ENCODE assay signal across 8 cellular contexts in genomic region chr19:2084993-2085720, GRCh38. TPM values are rescaled to one million over a fixed set of nuclear protein-coding genes. Genes with fewer than 3 reads are reported as not detected.
A peak's percentile ranks its signal among the peaks of the same experiment; 100 is the strongest.
DNase-seq lines count a peak whose midpoint lies in the region; ATAC-seq, FAIRE-seq and TF ChIP-seq lines count a peak whose summit lies in the region.

No MANE protein-coding gene starts in this region.

- H3K27ac ChIP-seq in endothelial cell of umbilical vein (ENCODE audit: insufficient read depth, low read depth, low read length) = peak overlapping the region; percentile 79
- H3K27ac ChIP-seq in psoas muscle = peak overlapping the region; percentile 2
- H3K27ac ChIP-seq in uterus = no peak overlapping the region

- CTCF ChIA-PET in activated CD8-positive, alpha-beta T cell treated with anti-CD3 and anti-CD28 coated beads, Interleukin-2, amount 10 ng/mL, durations not matched to agents 7 days and 5 days (lab: Charles Lee) = interaction anchor here (1.6 to 2.3 kb wide), 2 partner anchors 9 to 33 kb away, joined by 5 to 22 read pairs; partner anchors contain the start of gene MOB3A
- CTCF ChIA-PET in endothelial cell of umbilical vein (lab: Charles Lee) = interaction anchor here (1.1 to 1.8 kb wide), 2 partner anchors 15 to 231 kb away, joined by 4 to 6 read pairs; no protein-coding TSS in a partner anchor

- H3K4me3 Mint-ChIP-seq in activated CD8-positive, alpha-beta T cell treated with anti-CD3 and anti-CD28 coated beads, Interleukin-2, amount 10 ng/mL, durations not matched to agents 7 days and 5 days = peak overlapping the region; percentile 99

- ATAC-seq in GM19395 (IDR thresholded peaks at IDR 0.05; ENCODE audit: unreplicated experiment) = peak; percentile 42
- peak; percentile 63 for ATAC-seq in activated CD8-positive, alpha-beta T cell treated with anti-CD3 and anti-CD28 coated beads, Interleukin-2, amount 10 ng/mL, durations not matched to agents 7 days and 5 days
- peak in 2 of 4 donors; percentile 9 to 11 for ATAC-seq in psoas muscle
- no peak for ATAC-seq in omental fat pad (ENCODE audit: low FRiP score)

- no peaks in the 10 kb centered on the region for H3K27me3 ChIP-seq in Loucy (ENCODE audit: insufficient read depth, low read length, poor library complexity, severe bottlenecking)
- H3K27me3 ChIP-seq in endothelial cell of umbilical vein (ENCODE audit: control insufficient read depth in 2 of 2, insufficient read depth in 2 of 2, low read length in 2 of 2) = no peaks in the 10 kb centered on the region
- H3K27me3 ChIP-seq in psoas muscle (ENCODE audit: insufficient read depth in 3 of 3, low read length in 2 of 3) = no peaks in the 10 kb centered on the region
- H3K27me3 ChIP-seq in uterus = no peaks in the 10 kb centered on the region

- peaks cover 29% of the 10 kb centered on the region for H4K20me1 ChIP-seq in Loucy (ENCODE audit: insufficient read depth, low read length, poor library complexity, severe bottlenecking)
- no peaks in the 10 kb centered on the region for H4K20me1 ChIP-seq in endothelial cell of umbilical vein (replicated peaks; ENCODE audit: control insufficient read depth, extremely low read depth, insufficient read depth, low read length)

- WGBS in psoas muscle, 3 donors = 76 to 84% (median 77%) methylated on average over 28 of the region's 28 CpGs

- peak overlapping the region; percentile 98 for H3K27ac Mint-ChIP-seq in activated CD8-positive, alpha-beta T cell treated with anti-CD3 and anti-CD28 coated beads, Interleukin-2, amount 10 ng/mL, durations not matched to agents 7 days and 5 days

- intact Hi-C loops in endothelial cell of umbilical vein (cut with micrococcal nuclease) (loop anchor here (1.0 kb wide), 1 partner anchor 11 kb away; the partner anchor contains the start of genes IZUMO4 and MOB3A), psoas muscle (cut with DNase I) (no loop called here), uterus (cut with DNase I; ENCODE audit: low total_unique reads) (no loop called here)

- no peaks in the 10 kb centered on the region for H3K9me2 ChIP-seq in Loucy (replicated peaks; ENCODE audit: low read depth, low read length)

- peaks cover 3% of the 10 kb centered on the region for H3F3A ChIP-seq in Loucy (ENCODE audit: low read depth)

- BruUV-seq in endothelial cell of umbilical vein (replicated peaks; lab: Mats Ljungman, UMichigan) = no TSS peak

- H3K36me3 ChIP-seq in Loucy (ENCODE audit: insufficient read depth, low read length) (peaks cover 7% of the 10 kb centered on the region; the same call in 1 of the 2 replicates), endothelial cell of umbilical vein (ENCODE audit: control insufficient read depth in 2 of 2, extremely low read depth in 1 of 2, insufficient read depth in 2 of 2, low read length in 2 of 2) (peaks cover 0 to 2% of the 10 kb centered on the region in 2 experiments), psoas muscle (ENCODE audit: insufficient read depth in 1 of 2, low read depth in 1 of 2) (peaks cover 0 to 26% of the 10 kb centered on the region in 2 donors), uterus (no peaks in the 10 kb centered on the region)

- H3K4me3 ChIP-seq in Loucy (ENCODE audit: low read length, poor library complexity, severe bottlenecking) = peak overlapping the region; percentile 99
- H3K4me3 ChIP-seq in endothelial cell of umbilical vein (replicated peaks in 1 of 3; ENCODE audit: insufficient read depth in 1 of 3, low read depth in 1 of 3, low read length in 3 of 3) = no peak overlapping the region
- H3K4me3 ChIP-seq in psoas muscle = no peak overlapping the region
- no peak overlapping the region for H3K4me3 ChIP-seq in uterus

- dilution Hi-C loops in endothelial cell of umbilical vein (cut with MboI; ENCODE audit: extremely low pct_ligation_motif_present, low sequenced_read_pairs) = no loop called here

- H3K36me3 Mint-ChIP-seq in activated CD8-positive, alpha-beta T cell treated with anti-CD3 and anti-CD28 coated beads, Interleukin-2, amount 10 ng/mL, durations not matched to agents 7 days and 5 days (ENCODE audit: low read depth) = peaks cover 77% of the 10 kb centered on the region

- peak; percentile 92 for FAIRE-seq in endothelial cell of umbilical vein (lab: Jason Lieb, UNC)

- no peaks in the 10 kb centered on the region for H3K9me1 ChIP-seq in endothelial cell of umbilical vein (replicated peaks; ENCODE audit: control insufficient read depth, extremely low read depth, insufficient read depth, low read length)

- H3K4me1 ChIP-seq in Loucy (ENCODE audit: insufficient read depth, low read length, poor library complexity, severe bottlenecking) = peaks cover 78% of the 10 kb centered on the region
- H3K4me1 ChIP-seq in endothelial cell of umbilical vein (ENCODE audit: control insufficient read depth, extremely low read depth, insufficient read depth, low read length) = peaks cover 26% of the 10 kb centered on the region
- H3K4me1 ChIP-seq in psoas muscle = peaks cover 13% of the 10 kb centered on the region
- H3K4me1 ChIP-seq in uterus = peaks cover 0 to 4% of the 10 kb centered on the region in 2 donors

- no peak overlapping the region for H2AFZ ChIP-seq in Loucy (ENCODE audit: low read length)
- no peak overlapping the region for H2AFZ ChIP-seq in endothelial cell of umbilical vein (ENCODE audit: low read depth, low read length)

- POLR2A ChIA-PET in activated CD8-positive, alpha-beta T cell treated with anti-CD3 and anti-CD28 coated beads, Interleukin-2, amount 10 ng/mL, durations not matched to agents 7 days and 5 days (lab: Charles Lee) = interaction anchor here (0.8 to 6.2 kb wide), 9 partner anchors 9 to 62 kb away, joined by 3 to 93 read pairs (median 4); partner anchors contain the start of genes IZUMO4, MKNK2 and MOB3A
- POLR2A ChIA-PET in endothelial cell of umbilical vein (lab: Charles Lee) = interaction anchor here (0.7 kb wide), 1 partner anchor 28 kb away, joined by 9 read pairs; no protein-coding TSS in a partner anchor

- no peaks in the 10 kb centered on the region for H3K9me3 ChIP-seq in Loucy (ENCODE audit: insufficient read depth, low read depth, low read length)
- no peaks in the 10 kb centered on the region for H3K9me3 ChIP-seq in endothelial cell of umbilical vein (replicated peaks; ENCODE audit: control insufficient read depth, insufficient read depth, low read length)
- no peaks in the 10 kb centered on the region for H3K9me3 ChIP-seq in psoas muscle
- no peaks in the 10 kb centered on the region for H3K9me3 ChIP-seq in uterus

- no peaks in the 10 kb centered on the region for H3K9me3 Mint-ChIP-seq in activated CD8-positive, alpha-beta T cell treated with anti-CD3 and anti-CD28 coated beads, Interleukin-2, amount 10 ng/mL, durations not matched to agents 7 days and 5 days (ENCODE audit: insufficient read depth)

- H3K27me3 Mint-ChIP-seq in activated CD8-positive, alpha-beta T cell treated with anti-CD3 and anti-CD28 coated beads, Interleukin-2, amount 10 ng/mL, durations not matched to agents 7 days and 5 days (ENCODE audit: low read depth) = no peaks in the 10 kb centered on the region

- H3K9ac ChIP-seq in Loucy (ENCODE audit: low read depth, low read length, poor library complexity, severe bottlenecking) (peak overlapping the region; percentile 100), endothelial cell of umbilical vein (replicated peaks; ENCODE audit: extremely low read depth, insufficient read depth, low read length) (no peak overlapping the region)

- H3K79me2 ChIP-seq in Loucy (ENCODE audit: insufficient read depth, low read length) = peaks cover 88% of the 10 kb centered on the region
- H3K79me2 ChIP-seq in endothelial cell of umbilical vein (ENCODE audit: control insufficient read depth, insufficient read depth, low read length) = peaks cover 30% of the 10 kb centered on the region

- peak; percentile 98 for DNase-seq in activated CD8-positive, alpha-beta T cell treated with anti-CD3 and anti-CD28 coated beads, Interleukin-2, amount 10 ng/mL, durations not matched to agents 7 days and 5 days
- DNase-seq in endothelial cell of umbilical vein (ENCODE audit: low read depth, low spot score) = peak; percentile 34
- DNase-seq in psoas muscle = peak; percentile 65 to 78
- no peak for DNase-seq in pons (ENCODE audit: low spot score)
- DNase-seq in uterus = no peak
- DNase-seq in omental fat pad (ENCODE audit: low spot score) = no peak

- peaks cover 62% of the 10 kb centered on the region for H3K4me1 Mint-ChIP-seq in activated CD8-positive, alpha-beta T cell treated with anti-CD3 and anti-CD28 coated beads, Interleukin-2, amount 10 ng/mL, durations not matched to agents 7 days and 5 days (ENCODE audit: low read depth)

- H3K4me2 ChIP-seq in Loucy (ENCODE audit: low read depth, low read length, poor library complexity, severe bottlenecking) (peak overlapping the region; percentile 88), endothelial cell of umbilical vein (ENCODE audit: insufficient read depth, low read length) (peak overlapping the region; percentile 50)

- TF ChIP-seq POLR2A in endothelial cell of umbilical vein (IDR thresholded peaks at IDR 0.05; ENCODE audit: low read depth, low read length) = peak; percentile 13
- no peak for TF ChIP-seq POLR2A in uterus (IDR thresholded peaks at IDR 0.05)

- TF ChIP-seq CTCF in Loucy (conservative IDR thresholded peaks at IDR 0.05; ENCODE audit: low read length) = no peak
- no peak for TF ChIP-seq CTCF in endothelial cell of umbilical vein (IDR thresholded peaks at IDR 0.05; ENCODE audit: extremely low read depth in 1 of 2, insufficient read depth in 1 of 2, low read depth in 1 of 2, low read length in 2 of 2)
- TF ChIP-seq CTCF in psoas muscle (IDR thresholded peaks at IDR 0.05) = no peak
- no peak for TF ChIP-seq CTCF in uterus (IDR thresholded peaks at IDR 0.05)
- TF ChIP-seq CTCF in omental fat pad (IDR thresholded peaks at IDR 0.05) = no peak

RNA-seq across cellular contexts. Expression of gene MOB3A, which starts 11.0 kb away (rescaled TPM):
- 100 to 1,000 TPM; 235 to 240 TPM for total RNA-seq in activated CD8-positive, alpha-beta T cell treated with anti-CD3 and anti-CD28 coated beads, Interleukin-2, amount 10 ng/mL, durations not matched to agents 7 days and 5 days
- total RNA-seq in endothelial cell of umbilical vein (52.4 and 59.7 TPM in 2 replicates), psoas muscle (10 to 100 TPM in 3 of 4 donors, 1 to 10 TPM in 1; 9.9 to 19.8 (median 17.2) TPM), uterus (10 to 100 TPM; 10.2 to 81.4 (median 20.7) TPM), omental fat pad (10 to 100 TPM; 29.7 to 51.7 (median 44.8) TPM)
- polyA plus RNA-seq in endothelial cell of umbilical vein (46.5 and 50.7 TPM in 2 replicates), psoas muscle (10 to 100 TPM in 2 of 3 donors, 1 to 10 TPM in 1; 8.3 to 13.5 (median 11.3) TPM)
- 38.0 and 38.4 TPM in 2 replicates for polyA plus RNA-seq in endothelial cell of umbilical vein (2011; cell fraction: cytosol; rRNA removed)
- polyA plus RNA-seq in endothelial cell of umbilical vein (2011; cell fraction: nucleus; rRNA removed) = 21.1 and 21.3 TPM in 2 replicates
- 25.2 and 26.3 TPM in 2 replicates for polyA plus RNA-seq in endothelial cell of umbilical vein (2012)
- 39.4 and 61.6 TPM in 2 replicates for polyA minus RNA-seq in endothelial cell of umbilical vein
- 12.3 TPM for polyA minus RNA-seq in endothelial cell of umbilical vein (2011; cell fraction: cytosol; rRNA and poly(A)+ RNA removed)
- 14.1 and 17.6 TPM in 2 replicates for polyA minus RNA-seq in endothelial cell of umbilical vein (2011; cell fraction: nucleus; rRNA and poly(A)+ RNA removed)

RNA-seq across cellular contexts. Expression of gene IZUMO4, which starts 11.6 kb away (rescaled TPM):
- 1 to 10 TPM; 8.7 to 9.5 TPM for total RNA-seq in activated CD8-positive, alpha-beta T cell treated with anti-CD3 and anti-CD28 coated beads, Interleukin-2, amount 10 ng/mL, durations not matched to agents 7 days and 5 days
- total RNA-seq in endothelial cell of umbilical vein (1.1 and 2.0 TPM in 2 replicates), psoas muscle (1 to 10 TPM in 3 of 4 donors, under 1 TPM in 1; 0.89 to 2.8 (median 1.4) TPM), uterus (10 to 100 TPM in 1 of 4 donors, 1 to 10 TPM in 3; 1.5 to 86.1 (median 5.7) TPM), omental fat pad (1 to 10 TPM; 3.7 to 5.5 (median 4.6) TPM)
- polyA plus RNA-seq in endothelial cell of umbilical vein (2.0 and 3.2 TPM in 2 replicates), psoas muscle (1 to 10 TPM in 2 of 3 donors, under 1 TPM in 1; 0.69 to 3.0 (median 2.0) TPM)
- polyA plus RNA-seq in endothelial cell of umbilical vein (2011; cell fraction: cytosol; rRNA removed) = 0.52 and 0.78 TPM in 2 replicates
- polyA plus RNA-seq in endothelial cell of umbilical vein (2011; cell fraction: nucleus; rRNA removed) = 14.4 and 15.3 TPM in 2 replicates
- 0.87 and 1.3 TPM in 2 replicates for polyA plus RNA-seq in endothelial cell of umbilical vein (2012)
- 1.00 TPM in 1 of 2 replicates, not detected in the other for polyA minus RNA-seq in endothelial cell of umbilical vein
- not detected for polyA minus RNA-seq in endothelial cell of umbilical vein (2011; cell fraction: cytosol; rRNA and poly(A)+ RNA removed)
- polyA minus RNA-seq in endothelial cell of umbilical vein (2011; cell fraction: nucleus; rRNA and poly(A)+ RNA removed) = 1.5 TPM in 2 replicates

RNA-seq across cellular contexts. Expression of gene MKNK2, which starts 34.1 kb away (rescaled TPM):
- total RNA-seq in activated CD8-positive, alpha-beta T cell treated with anti-CD3 and anti-CD28 coated beads, Interleukin-2, amount 10 ng/mL, durations not matched to agents 7 days and 5 days = 100 to 1,000 TPM; 332 to 348 TPM
- 86.1 and 87.5 TPM in 2 replicates for total RNA-seq in endothelial cell of umbilical vein
- polyA plus RNA-seq in endothelial cell of umbilical vein = 65.1 and 96.2 TPM in 2 replicates
- 48.6 and 60.6 TPM in 2 replicates for polyA plus RNA-seq in endothelial cell of umbilical vein (2011; cell fraction: cytosol; rRNA removed)
- 51.3 and 66.9 TPM in 2 replicates for polyA plus RNA-seq in endothelial cell of umbilical vein (2011; cell fraction: nucleus; rRNA removed)
- 45.6 and 62.3 TPM in 2 replicates for polyA plus RNA-seq in endothelial cell of umbilical vein (2012)
- 49.2 and 82.5 TPM in 2 replicates for polyA minus RNA-seq in endothelial cell of umbilical vein
- polyA minus RNA-seq in endothelial cell of umbilical vein (2011; cell fraction: cytosol; rRNA and poly(A)+ RNA removed) = 111 TPM
- 19.7 and 28.4 TPM in 2 replicates for polyA minus RNA-seq in endothelial cell of umbilical vein (2011; cell fraction: nucleus; rRNA and poly(A)+ RNA removed)
- 1,000 to 10,000 TPM in 2 of 4 donors, 100 to 1,000 TPM in 2; 793 to 2,795 (median 946) TPM for total RNA-seq in psoas muscle
- polyA plus RNA-seq in psoas muscle = 1,000 to 10,000 TPM in 2 of 3 donors, 100 to 1,000 TPM in 1; 888 to 1,268 (median 1,190) TPM
- 100 to 1,000 TPM in 2 of 4 donors, 10 to 100 TPM in 2; 34.6 to 155 (median 81.7) TPM for total RNA-seq in uterus
- total RNA-seq in omental fat pad = 100 to 1,000 TPM; 133 to 232 (median 178) TPM

Comparison
In these comparisons a context has a peak if more than half of its experiments do, and no peak if none do; other contexts are left out.
1. DNase-seq: peak in activated CD8-positive, alpha-beta T cell treated with anti-CD3 and anti-CD28 coated beads, Interleukin-2, amount 10 ng/mL, durations not matched to agents 7 days and 5 days (single experiment), endothelial cell of umbilical vein (single experiment) and psoas muscle (2 of 2); none in pons (single experiment), uterus (0 of 2) and omental fat pad (single experiment).
2. H3K27ac ChIP-seq: peak in endothelial cell of umbilical vein (single experiment) and psoas muscle (single experiment); none in uterus (0 of 2).